In the genomic region with DNA sequence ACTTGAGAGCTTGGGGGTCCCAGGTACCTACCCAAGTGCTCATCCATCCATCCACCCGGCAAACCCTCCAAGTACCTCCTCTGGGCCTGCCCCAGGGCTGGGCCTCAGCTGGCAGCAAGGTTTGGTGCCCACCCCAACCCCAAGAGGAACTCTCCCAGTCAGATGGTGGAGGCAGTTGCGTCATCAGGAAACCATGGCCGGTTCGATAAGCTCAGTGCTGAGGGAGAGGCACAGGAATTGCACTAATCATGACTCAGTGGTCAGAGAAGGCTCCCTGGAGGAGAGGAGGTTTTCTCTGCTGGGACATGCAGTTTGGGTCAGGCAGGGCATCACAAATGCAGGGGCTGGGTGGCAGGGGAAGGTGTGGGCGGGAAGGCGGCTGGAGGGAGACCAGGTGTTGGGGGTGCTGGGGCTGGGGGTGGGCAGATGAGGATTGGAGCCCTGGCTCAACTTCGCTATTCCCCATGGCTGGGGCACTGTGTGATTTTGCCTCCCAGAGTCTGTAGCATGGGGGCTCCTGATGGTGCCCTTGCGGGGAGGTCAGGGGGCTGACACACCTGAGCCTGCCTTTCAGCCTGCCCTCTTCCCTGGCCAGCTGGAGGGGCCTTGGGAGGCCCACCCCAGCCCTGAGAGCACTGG, we compare ENCODE assay signal across 8 cellular contexts. TPM values are rescaled to one million over a fixed set of nuclear protein-coding genes. Genes with fewer than 3 reads are reported as not detected.
A peak's percentile ranks its signal among the peaks of the same experiment; 100 is the strongest.
DNase-seq lines count a peak whose midpoint lies in the region; ATAC-seq and TF ChIP-seq lines count a peak whose summit lies in the region.

No MANE protein-coding gene starts in this region.

- H3K4me1 Mint-ChIP-seq in endothelial cell (ENCODE audit: unreplicated experiment), result peaks cover 72% of the 10 kb centered on the region

- 71% methylated on average over 8 of the region's 8 CpGs for WGBS in prostate gland

- TF ChIP-seq CTCF in endothelial cell (IDR thresholded peaks at IDR 0.05; ENCODE audit: unreplicated experiment), result no peak
- no peak for TF ChIP-seq CTCF in prostate gland (IDR thresholded peaks at IDR 0.05)

- DNase-seq in GM03348 (ENCODE audit: low spot score) (peak; percentile 82), RKO (ENCODE audit: low spot score) (peak; percentile 77), endothelial cell (ENCODE audit: low spot score) (peak; percentile 3), non-pigmented ciliary epithelial cell (ENCODE audit: low read depth) (peak; percentile 77), DMS 273 treated with DMSO at 0.1 percent for 48 hours (lab: John Stamatoyannopoulos, UW) (no peak), prostate gland (ENCODE audit: low spot score) (no peak)
- DNase-seq in activated effector memory CD4-positive, alpha-beta T cell treated with anti-CD3 and anti-CD28 coated beads, Interleukin-2, amount 50 U/mL, for 16 hours, result no peak

- H3K9me3 Mint-ChIP-seq in endothelial cell (ENCODE audit: unreplicated experiment), result no peaks in the 10 kb centered on the region

- no peaks in the 10 kb centered on the region for H3K27me3 ChIP-seq in prostate gland (replicated peaks; ENCODE audit: insufficient read depth)

- H3K4me3 ChIP-seq in prostate gland, result no peak overlapping the region

- peaks cover 12% of the 10 kb centered on the region for H3K27me3 Mint-ChIP-seq in endothelial cell (ENCODE audit: unreplicated experiment)

- H3K36me3 ChIP-seq in prostate gland, result no peaks in the 10 kb centered on the region

- H3K36me3 Mint-ChIP-seq in endothelial cell (ENCODE audit: low read depth, unreplicated experiment), result peaks cover 34% of the 10 kb centered on the region

- H3K27ac Mint-ChIP-seq in endothelial cell (ENCODE audit: unreplicated experiment), result no peak overlapping the region

- H3K27ac ChIP-seq in prostate gland, result no peak overlapping the region

- H3K4me3 Mint-ChIP-seq in endothelial cell (ENCODE audit: unreplicated experiment), result peak overlapping the region; percentile 67

- no peak for TF ChIP-seq POLR2A in prostate gland (IDR thresholded peaks at IDR 0.05)

- ATAC-seq in HG02884 (IDR thresholded peaks at IDR 0.05; ENCODE audit: unreplicated experiment), result no peak

- peaks cover 3% of the 10 kb centered on the region for H3K4me1 ChIP-seq in prostate gland (replicated peaks)

- intact Hi-C loops in prostate gland (cut with DNase I), result no loop called here

- H3K9me3 ChIP-seq in prostate gland, result no peaks in the 10 kb centered on the region

RNA-seq across cellular contexts. Expression of gene SH2B3, which starts 32.2 kb away (rescaled TPM):
- total RNA-seq in endothelial cell (ENCODE audit: unreplicated experiment), result 93.7 TPM
- 10 to 100 TPM; 13.3 to 34.8 TPM for total RNA-seq in prostate gland

Comparison
In these comparisons a context has a peak if more than half of its experiments do, and no peak if none do; other contexts are left out.
1. DNase-seq: peak in GM03348 (single experiment), RKO (single experiment), endothelial cell (single experiment) and non-pigmented ciliary epithelial cell (single experiment); none in DMS 273 treated with DMSO at 0.1 percent for 48 hours (single experiment), activated effector memory CD4-positive, alpha-beta T cell treated with anti-CD3 and anti-CD28 coated beads, Interleukin-2, amount 50 U/mL, for 16 hours (single experiment) and prostate gland (single experiment).